In genomic region chr16:65713409-65713808, GRCh38 we compare ENCODE assay signal across 24 cellular contexts.
"Had no signal": no experiment of that assay in that cellular context is flagged by ENCODE, and none has a peak within 500 bp of the region (broad histone marks: within the 10 kb centered on the region; RNA-seq: fewer than 3 reads in every experiment).

No MANE protein-coding gene starts in this region.

- H3K9me3 ChIP-seq: right lobe of liver, testis, uterus had no signal

- H3K4me3 Mint-ChIP-seq: activated naive CD8-positive, alpha-beta T cell treated with anti-CD3 and anti-CD28 coated beads for 36 hours; activated T-cell treated with anti-CD3 and anti-CD28 coated beads, Interleukin-2, amount 50 U/mL, for 4 hours; nephron progenitor cell had no signal

- H3K27me3 Mint-ChIP-seq: activated naive CD8-positive, alpha-beta T cell treated with anti-CD3 and anti-CD28 coated beads for 36 hours had no signal

- H3K36me3 ChIP-seq: right lobe of liver had no signal

- H3K27ac Mint-ChIP-seq: activated naive CD8-positive, alpha-beta T cell treated with anti-CD3 and anti-CD28 coated beads for 36 hours; activated T-helper 2 cell treated with anti-CD3 and anti-CD28 coated beads, Interferon-gamma antibody, Interleukin-2, Interleukin-4, amounts not matched to agents 10 μg/mL and 5 μg/mL and 100 μg/mL, durations not matched to agents 14 hours and 24 hours and 36 hours; nephron progenitor cell had no signal

- H3K4me3 ChIP-seq: right lobe of liver, skin epidermis, testis, uterus had no signal

- H3K27me3 ChIP-seq: right lobe of liver, testis, uterus had no signal

- H3K36me3 Mint-ChIP-seq: activated naive CD8-positive, alpha-beta T cell treated with anti-CD3 and anti-CD28 coated beads for 36 hours had no signal

- H3K9me3 Mint-ChIP-seq: activated T-cell treated with anti-CD3 and anti-CD28 coated beads, Interleukin-2, amount 50 U/mL, for 4 hours; activated T-helper 2 cell treated with anti-CD3 and anti-CD28 coated beads, Interferon-gamma antibody, Interleukin-2, Interleukin-4, amounts not matched to agents 10 μg/mL and 5 μg/mL and 100 μg/mL, durations not matched to agents 14 hours and 24 hours and 36 hours had no signal

- H3K4me1 ChIP-seq: right lobe of liver, uterus had no signal

- H3K4me1 Mint-ChIP-seq: activated naive CD8-positive, alpha-beta T cell treated with anti-CD3 and anti-CD28 coated beads for 36 hours had no signal

- ATAC-seq: activated T-cell treated with anti-CD3 and anti-CD28 coated beads, Interleukin-2, amount 50 U/mL, for 4 hours; left cardiac atrium; right lobe of liver had no signal

- H3K27ac ChIP-seq: right lobe of liver, skin epidermis, testis, uterus had no signal

- DNase-seq: activated CD4-positive, alpha-beta T cell treated with anti-CD3 and anti-CD28 coated beads for 4 hours; activated CD4-positive, alpha-beta T cell treated with anti-CD3 and anti-CD28 coated beads, Interleukin-2, amount 50 U/mL, for 48 hours; activated CD4-positive, CD25-positive, alpha-beta regulatory T cell; activated CD8-positive, alpha-beta memory T cell treated with anti-CD3 and anti-CD28 coated beads, Interleukin-2, amount 50 U/mL, for 48 hours; activated naive CD4-positive, alpha-beta T cell treated with Interleukin-2 at 50 U/mL for 16 hours; activated naive CD8-positive, alpha-beta T cell treated with anti-CD3 and anti-CD28 coated beads for 36 hours; activated T-cell treated with anti-CD3 and anti-CD28 coated beads, Interleukin-2, amount 50 U/mL, for 4 hours; central memory CD4-positive, alpha-beta T cell; dermis blood vessel endothelial cell; effector CD8-positive, alpha-beta T cell; foreskin melanocyte; islet precursor cell; left cardiac atrium; nephron progenitor cell; occipital lobe; right lobe of liver; stimulated activated CD8-positive, alpha-beta memory T cell treated with anti-CD3 and anti-CD28 coated beads, Interleukin-4, amount 100 ng/mL, for 48 hours; stimulated activated naive CD4-positive, alpha-beta T cell; testis; trophoblast cell; uterus had no signal

- FAIRE-seq: astrocyte had no signal
